1 cellular context compared by ENCODE assay signal in the genomic region with DNA sequence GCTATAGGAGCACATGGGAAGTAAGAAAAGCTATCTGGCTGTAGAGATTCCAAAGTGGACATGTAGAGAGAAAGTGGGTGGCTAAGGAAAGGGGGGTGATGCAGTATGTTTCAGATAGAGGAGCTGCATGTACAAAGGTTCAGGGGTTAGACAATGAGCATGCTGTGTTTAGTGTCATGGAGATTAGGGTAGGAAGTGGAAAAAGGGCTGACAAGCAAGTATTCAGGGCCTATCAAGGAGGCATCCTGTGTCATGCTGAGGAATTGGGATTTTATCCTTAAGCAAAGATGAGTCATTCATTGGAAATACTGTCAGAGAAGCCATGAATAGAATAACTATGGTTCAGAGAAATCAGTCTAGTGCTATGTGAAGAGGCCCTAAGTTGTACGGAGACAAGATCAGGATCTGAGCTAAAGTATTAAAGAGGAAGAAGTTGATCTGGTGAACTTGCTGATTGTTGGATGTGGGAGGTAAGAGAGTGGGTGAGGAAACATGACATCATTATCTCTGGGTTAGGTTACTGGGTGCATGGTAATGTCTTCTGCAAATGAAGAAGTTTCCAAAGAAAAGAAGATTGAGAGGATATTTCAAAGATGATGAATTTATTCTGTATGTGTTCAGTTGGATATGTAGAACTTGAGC.
TF ChIP-seq lines count a peak whose summit lies in the region.

No MANE protein-coding gene starts in this region.

TF ChIP-seq in GM23338, 12 proteins besides CTCF, POLR2A, EP300 and RAD21 (continued from another document):
- TF ChIP-seq, protein P1, sequence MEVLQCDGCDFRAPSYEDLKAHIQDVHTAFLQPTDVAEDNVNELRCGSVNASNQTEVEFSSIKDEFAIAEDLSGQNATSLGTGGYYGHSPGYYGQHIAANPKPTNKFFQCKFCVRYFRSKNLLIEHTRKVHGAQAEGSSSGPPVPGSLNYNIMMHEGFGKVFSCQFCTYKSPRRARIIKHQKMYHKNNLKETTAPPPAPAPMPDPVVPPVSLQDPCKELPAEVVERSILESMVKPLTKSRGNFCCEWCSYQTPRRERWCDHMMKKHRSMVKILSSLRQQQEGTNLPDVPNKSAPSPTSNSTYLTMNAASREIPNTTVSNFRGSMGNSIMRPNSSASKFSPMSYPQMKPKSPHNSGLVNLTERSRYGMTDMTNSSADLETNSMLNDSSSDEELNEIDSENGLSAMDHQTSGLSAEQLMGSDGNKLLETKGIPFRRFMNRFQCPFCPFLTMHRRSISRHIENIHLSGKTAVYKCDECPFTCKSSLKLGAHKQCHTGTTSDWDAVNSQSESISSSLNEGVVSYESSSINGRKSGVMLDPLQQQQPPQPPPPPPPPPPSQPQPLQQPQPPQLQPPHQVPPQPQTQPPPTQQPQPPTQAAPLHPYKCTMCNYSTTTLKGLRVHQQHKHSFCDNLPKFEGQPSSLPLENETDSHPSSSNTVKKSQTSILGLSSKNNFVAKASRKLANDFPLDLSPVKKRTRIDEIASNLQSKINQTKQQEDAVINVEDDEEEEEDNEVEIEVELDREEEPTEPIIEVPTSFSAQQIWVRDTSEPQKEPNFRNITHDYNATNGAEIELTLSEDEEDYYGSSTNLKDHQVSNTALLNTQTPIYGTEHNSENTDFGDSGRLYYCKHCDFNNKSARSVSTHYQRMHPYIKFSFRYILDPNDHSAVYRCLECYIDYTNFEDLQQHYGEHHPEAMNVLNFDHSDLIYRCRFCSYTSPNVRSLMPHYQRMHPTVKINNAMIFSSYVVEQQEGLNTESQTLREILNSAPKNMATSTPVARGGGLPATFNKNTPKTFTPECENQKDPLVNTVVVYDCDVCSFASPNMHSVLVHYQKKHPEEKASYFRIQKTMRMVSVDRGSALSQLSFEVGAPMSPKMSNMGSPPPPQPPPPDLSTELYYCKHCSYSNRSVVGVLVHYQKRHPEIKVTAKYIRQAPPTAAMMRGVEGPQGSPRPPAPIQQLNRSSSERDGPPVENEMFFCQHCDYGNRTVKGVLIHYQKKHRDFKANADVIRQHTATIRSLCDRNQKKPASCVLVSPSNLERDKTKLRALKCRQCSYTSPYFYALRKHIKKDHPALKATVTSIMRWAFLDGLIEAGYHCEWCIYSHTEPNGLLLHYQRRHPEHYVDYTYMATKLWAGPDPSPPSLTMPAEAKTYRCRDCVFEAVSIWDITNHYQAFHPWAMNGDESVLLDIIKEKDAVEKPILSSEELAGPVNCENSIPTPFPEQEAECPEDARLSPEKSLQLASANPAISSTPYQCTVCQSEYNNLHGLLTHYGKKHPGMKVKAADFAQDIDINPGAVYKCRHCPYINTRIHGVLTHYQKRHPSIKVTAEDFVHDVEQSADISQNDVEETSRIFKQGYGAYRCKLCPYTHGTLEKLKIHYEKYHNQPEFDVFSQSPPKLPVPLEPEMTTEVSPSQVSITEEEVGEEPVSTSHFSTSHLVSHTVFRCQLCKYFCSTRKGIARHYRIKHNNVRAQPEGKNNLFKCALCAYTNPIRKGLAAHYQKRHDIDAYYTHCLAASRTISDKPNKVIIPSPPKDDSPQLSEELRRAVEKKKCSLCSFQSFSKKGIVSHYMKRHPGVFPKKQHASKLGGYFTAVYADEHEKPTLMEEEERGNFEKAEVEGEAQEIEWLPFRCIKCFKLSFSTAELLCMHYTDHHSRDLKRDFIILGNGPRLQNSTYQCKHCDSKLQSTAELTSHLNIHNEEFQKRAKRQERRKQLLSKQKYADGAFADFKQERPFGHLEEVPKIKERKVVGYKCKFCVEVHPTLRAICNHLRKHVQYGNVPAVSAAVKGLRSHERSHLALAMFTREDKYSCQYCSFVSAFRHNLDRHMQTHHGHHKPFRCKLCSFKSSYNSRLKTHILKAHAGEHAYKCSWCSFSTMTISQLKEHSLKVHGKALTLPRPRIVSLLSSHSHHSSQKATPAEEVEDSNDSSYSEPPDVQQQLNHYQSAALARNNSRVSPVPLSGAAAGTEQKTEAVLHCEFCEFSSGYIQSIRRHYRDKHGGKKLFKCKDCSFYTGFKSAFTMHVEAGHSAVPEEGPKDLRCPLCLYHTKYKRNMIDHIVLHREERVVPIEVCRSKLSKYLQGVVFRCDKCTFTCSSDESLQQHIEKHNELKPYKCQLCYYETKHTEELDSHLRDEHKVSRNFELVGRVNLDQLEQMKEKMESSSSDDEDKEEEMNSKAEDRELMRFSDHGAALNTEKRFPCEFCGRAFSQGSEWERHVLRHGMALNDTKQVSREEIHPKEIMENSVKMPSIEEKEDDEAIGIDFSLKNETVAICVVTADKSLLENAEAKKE (CRISPR knock-in tag; IDR thresholded peaks at IDR 0.05) = peak; percentile 63
